ENCODE assay signal across 8 cellular contexts in genomic region chr16:11396241-11397048, GRCh38. TPM values are rescaled to one million over a fixed set of nuclear protein-coding genes. Genes with fewer than 3 reads are reported as not detected.
A peak's percentile ranks its signal among the peaks of the same experiment; 100 is the strongest.
DNase-seq lines count a peak whose midpoint lies in the region; TF ChIP-seq lines count a peak whose summit lies in the region.

No MANE protein-coding gene starts in this region.

- WGBS in liver, result 46% methylated on average over 24 of the region's 24 CpGs

- no peak overlapping the region for H3K4me3 ChIP-seq in colonic mucosa
- no peak overlapping the region for H3K4me3 ChIP-seq in liver (ENCODE audit: low read depth in 1 of 3, low read length in 3 of 3)

- peak; percentile 99 to 100 for TF ChIP-seq RAD21 in liver (IDR thresholded peaks at IDR 0.05)

- H3K27me3 ChIP-seq in colonic mucosa, result no peaks in the 10 kb centered on the region
- H3K27me3 ChIP-seq in liver (ENCODE audit: control insufficient read depth in 4 of 4, insufficient read depth in 4 of 4, low read length in 3 of 4), result no peaks in the 10 kb centered on the region

- DNase-seq in SIG-M5 treated with dmso at 0.1 percent for 504 hours (lab: John Stamatoyannopoulos, UW; ENCODE audit: unreplicated experiment) (peak; percentile 23), SIG-M5 (lab: John Stamatoyannopoulos, UW) (no peak), NCI-H2171 (lab: John Stamatoyannopoulos, UW) (peak; percentile 54), colonic mucosa (peak; percentile 73), GF-D8 (lab: John Stamatoyannopoulos, UW) (no peak)
- peak; percentile 80 for DNase-seq in activated CD4-positive, alpha-beta T cell treated with anti-CD3 and anti-CD28 coated beads for 48 hours
- DNase-seq in stimulated activated CD4-positive, alpha-beta T cell treated with anti-CD3 and anti-CD28 coated beads, Interleukin-4, amount 100 ng/mL, for 48 hours (ENCODE audit: low read depth in 2 of 2), result peak; percentile 42 to 70

- peak; percentile 100 for TF ChIP-seq CTCF in colonic mucosa (IDR thresholded peaks at IDR 0.05)
- TF ChIP-seq CTCF in liver (IDR thresholded peaks at IDR 0.05; ENCODE audit: low read depth, low read length, missing input control), result peak; percentile 98

- H3K36me3 ChIP-seq in colonic mucosa (no peaks in the 10 kb centered on the region), liver (ENCODE audit: control insufficient read depth in 4 of 4, insufficient read depth in 3 of 4, low read depth in 1 of 4, low read length in 3 of 4) (no peaks in the 10 kb centered on the region)

- H3K9ac ChIP-seq in colonic mucosa (ENCODE audit: low read depth in 2 of 2, low read length in 2 of 2) (no peak overlapping the region), liver (ENCODE audit: low read depth in 1 of 2, low read length in 2 of 2) (no peak overlapping the region)

- H3K9me3 ChIP-seq in colonic mucosa (no peaks in the 10 kb centered on the region), liver (ENCODE audit: control insufficient read depth in 4 of 4, low read length in 3 of 4) (no peaks in the 10 kb centered on the region)

- intact Hi-C loops in colonic mucosa (cut with DNase I), result loop anchor here (5.0 to 10.0 kb wide), 3 partner anchors 321 to 668 kb away; no protein-coding TSS in a partner anchor

- no peaks in the 10 kb centered on the region for H3K4me1 ChIP-seq in colonic mucosa
- peaks cover 0 to 13% (median 6%) of the 10 kb centered on the region in 4 donors for H3K4me1 ChIP-seq in liver (ENCODE audit: control insufficient read depth in 4 of 4, insufficient read depth in 4 of 4, low read length in 3 of 4)

- H3K27ac ChIP-seq in colonic mucosa (no peak overlapping the region), liver (ENCODE audit: low read depth in 1 of 2, low read length in 2 of 2) (no peak overlapping the region)

TF ChIP-seq in liver, 16 proteins besides CTCF, POLR2A, EP300 and RAD21:
- TF ChIP-seq NR2F2 (IDR thresholded peaks at IDR 0.05) (peak; percentile 29), REST (IDR thresholded peaks at IDR 0.05) (no peak), ATF3 (IDR thresholded peaks at IDR 0.05) (no peak), HNF4A (conservative IDR thresholded peaks at IDR 0.05) (peak in 1 of 2 donors; percentile 21), FOXA1 (IDR thresholded peaks at IDR 0.05) (no peak), RXRA (IDR thresholded peaks at IDR 0.05) (peak; percentile 81 to 83), ZBTB33 (IDR thresholded peaks at IDR 0.05) (no peak)
TF ChIP-seq in liver: peak in this region for 3.

RNA-seq across cellular contexts. Expression of gene RMI2, which starts 51.2 kb away (rescaled TPM):
- 10 to 100 TPM; 12.0 to 46.3 TPM for total RNA-seq in colonic mucosa
- 1 to 10 TPM in 1 of 2 donors, under 1 TPM in 1; 0.33 to 8.5 TPM for total RNA-seq in liver
- 1 to 10 TPM in 1 of 2 donors, under 1 TPM in 1; 0.28 to 1.3 TPM for polyA plus RNA-seq in liver

Comparison
In these comparisons a context has a peak if more than half of its experiments do, and no peak if none do; other contexts are left out.
1. DNase-seq: peak in SIG-M5 treated with dmso at 0.1 percent for 504 hours (single experiment), NCI-H2171 (single experiment), activated CD4-positive, alpha-beta T cell treated with anti-CD3 and anti-CD28 coated beads for 48 hours (single experiment), colonic mucosa (single experiment) and stimulated activated CD4-positive, alpha-beta T cell treated with anti-CD3 and anti-CD28 coated beads, Interleukin-4, amount 100 ng/mL, for 48 hours (2 of 2); none in SIG-M5 (single experiment) and GF-D8 (single experiment).